Comparison of ENCODE assay signal across 9 cellular contexts in genomic region chr14:24432259-24433131, GRCh38. TPM values are rescaled to one million over a fixed set of nuclear protein-coding genes. Genes with fewer than 3 reads are reported as not detected.
DNase-seq lines count a peak whose midpoint lies in the region; ATAC-seq and TF ChIP-seq lines count a peak whose summit lies in the region.
"Had no signal": no experiment of that assay in that cellular context is flagged by ENCODE, and none has a peak within 500 bp of the region (broad histone marks: within the 10 kb centered on the region; RNA-seq: fewer than 3 reads in every experiment).

No MANE protein-coding gene starts in this region.

- POLR2A ChIA-PET in RWPE1 (lab: Yijun Ruan, JAX; ENCODE audit: low non-redundant PET) = interaction anchor here (1.1 to 3.3 kb wide), 2 partner anchors 99 to 104 kb away, joined by 3 to 11 read pairs; no protein-coding TSS in a partner anchor

- no peak for DNase-seq in DND-41
- DNase-seq in RWPE1 (ENCODE audit: low spot score) = no peak
- no peak for DNase-seq in fibroblast of the aortic adventitia (ENCODE audit: low read depth)
- no peak for DNase-seq in skeletal muscle cell (ENCODE audit: low read depth)
- no peak for DNase-seq in RPMI8226
- DNase-seq in NCI-H1105 treated with DMSO at 0.1 percent for 48 hours (lab: John Stamatoyannopoulos, UW) = no peak
- no peak for DNase-seq in SIG-M5 (lab: John Stamatoyannopoulos, UW)
- no peak for DNase-seq in mesenteric fat pad (ENCODE audit: low spot score)

- H3K79me2 ChIP-seq in DND-41 (ENCODE audit: insufficient read depth, low read length) = peaks cover 28% of the 10 kb centered on the region

- H2AFZ ChIP-seq in DND-41 (ENCODE audit: low read depth, low read length) = no peak overlapping the region

- H3K36me3 ChIP-seq in DND-41 (ENCODE audit: insufficient read depth, low read length) = peaks cover 62% of the 10 kb centered on the region
- H3K36me3 ChIP-seq: SJCRH30 had no signal

- H3K4me1 ChIP-seq in DND-41 (ENCODE audit: insufficient read depth, low read length) = peaks cover 49% of the 10 kb centered on the region

- no peaks in the 10 kb centered on the region for H3K27me3 ChIP-seq in DND-41 (ENCODE audit: insufficient read depth, low read length, poor library complexity)
- H3K27me3 ChIP-seq: SJCRH30 had no signal

- no peak for TF ChIP-seq CTCF in DND-41 (IDR thresholded peaks at IDR 0.05; ENCODE audit: borderline replicate concordance, extremely low read depth, low read length, poor library complexity, severe bottlenecking)
- no peak for TF ChIP-seq CTCF in RWPE1 (conservative IDR thresholded peaks at IDR 0.05; ENCODE audit: low read depth)
- no peak for TF ChIP-seq CTCF in fibroblast of the aortic adventitia (IDR thresholded peaks at IDR 0.05; ENCODE audit: insufficient read depth, low read length)

- ATAC-seq in DND-41 (ENCODE audit: insufficient read depth, low read depth) = no peak

- CTCF ChIA-PET in RWPE1 (lab: Yijun Ruan, JAX) = interaction anchor here (1.0 to 5.3 kb wide), 10 partner anchors 13 to 133 kb away, joined by 3 to 94 read pairs (median 8); partner anchors contain the start of genes ADCY4, DHRS1 and NOP9

- peak overlapping the region; percentile 97; the same call in 1 of the 2 replicates for H3K4me2 ChIP-seq in DND-41 (ENCODE audit: insufficient read depth, low read length)

- H4K20me1 ChIP-seq in DND-41 (ENCODE audit: insufficient read depth, low read length) = peaks cover 27% of the 10 kb centered on the region

- no peak overlapping the region for H3K4me3 ChIP-seq in DND-41 (ENCODE audit: low read depth in 1 of 2, low read length in 2 of 2)
- peak overlapping the region; percentile 93 for H3K4me3 ChIP-seq in fibroblast of the aortic adventitia (ENCODE audit: low read depth, low read length)
- peak overlapping the region; percentile 88 for H3K4me3 ChIP-seq in skeletal muscle cell (ENCODE audit: low read depth, low read length)
- H3K4me3 ChIP-seq: SJCRH30 had no signal

- no peak overlapping the region for H3K9ac ChIP-seq in DND-41 (ENCODE audit: low read depth, low read length)

- H3K27ac ChIP-seq in DND-41 (ENCODE audit: low read length) (no peak overlapping the region), RWPE1 (peak overlapping the region; percentile 91)
- H3K27ac ChIP-seq: SJCRH30 had no signal

- H3K9me3 ChIP-seq in DND-41 (ENCODE audit: insufficient read depth, low read length, severe bottlenecking) = no peaks in the 10 kb centered on the region
- H3K9me3 ChIP-seq: SJCRH30 had no signal

RNA-seq across cellular contexts. Expression of gene KHNYN, which starts 2.7 kb away (rescaled TPM):
- total RNA-seq in fibroblast of the aortic adventitia (ENCODE audit: low replicate concordance) = 37.1 and 39.8 TPM in 2 replicates
- total RNA-seq in mesenteric fat pad = 41.4 TPM

RNA-seq across cellular contexts. Expression of gene CBLN3, which starts 3.0 kb away (rescaled TPM):
- total RNA-seq in fibroblast of the aortic adventitia (ENCODE audit: low replicate concordance) = 5.9 and 6.2 TPM in 2 replicates
- 5.0 TPM for total RNA-seq in mesenteric fat pad

RNA-seq across cellular contexts. Expression of gene SDR39U1, which starts 10.1 kb away (rescaled TPM):
- total RNA-seq in fibroblast of the aortic adventitia (ENCODE audit: low replicate concordance) (12.6 and 13.7 TPM in 2 replicates), mesenteric fat pad (50.1 TPM)

RNA-seq across cellular contexts. Expression of gene NYNRIN, which starts 33.7 kb away (rescaled TPM):
- total RNA-seq in fibroblast of the aortic adventitia (ENCODE audit: low replicate concordance) (14.1 and 45.1 TPM in 2 replicates), mesenteric fat pad (11.7 TPM)

Comparison
In these comparisons a context has a peak if more than half of its experiments do, and no peak if none do; other contexts are left out.
1. H3K4me3 ChIP-seq: peak in fibroblast of the aortic adventitia (single experiment) and skeletal muscle cell (single experiment); none in DND-41 (0 of 2).